In genomic region chr7:2404714-2405119, GRCh38 we compare ENCODE assay signal across 8 cellular contexts. TPM values are rescaled to one million over a fixed set of nuclear protein-coding genes. Genes with fewer than 3 reads are reported as not detected.
A peak's percentile ranks its signal among the peaks of the same experiment; 100 is the strongest.
DNase-seq lines count a peak whose midpoint lies in the region; ATAC-seq and TF ChIP-seq lines count a peak whose summit lies in the region.

No MANE protein-coding gene starts in this region.

- ATAC-seq in PC-3 (no peak), HG03565 (IDR thresholded peaks at IDR 0.05; ENCODE audit: unreplicated experiment) (no peak), GM18520 (IDR thresholded peaks at IDR 0.05; ENCODE audit: unreplicated experiment) (no peak)

- BruUV-seq in PC-3 (replicated peaks; lab: Mats Ljungman, UMichigan), result no TSS peak

- H3K4me3 ChIP-seq in DOHH2 (ENCODE audit: low read length), result peak overlapping the region; percentile 79
- peak overlapping the region; percentile 96 for H3K4me3 ChIP-seq in PC-3 (ENCODE audit: low read length)
- H3K4me3 ChIP-seq in epithelial cell of proximal tubule (ENCODE audit: low read depth, low read length), result peak overlapping the region; percentile 91
- peak overlapping the region; percentile 63 for H3K4me3 ChIP-seq in parathyroid adenoma (ENCODE audit: low read depth, low read length)

- H3K9me3 ChIP-seq in DOHH2 (ENCODE audit: control insufficient read depth, insufficient read depth, low read length), result no peaks in the 10 kb centered on the region
- no peaks in the 10 kb centered on the region for H3K9me3 ChIP-seq in PC-3 (ENCODE audit: low read length)
- no peaks in the 10 kb centered on the region for H3K9me3 ChIP-seq in parathyroid adenoma (ENCODE audit: control insufficient read depth, low read length)

- CTCF ChIA-PET in PC-3 (lab: Charles Lee), result no interaction called here

- POLR2A ChIA-PET in PC-3 (lab: Charles Lee; ENCODE audit: unreplicated experiment), result no interaction called here

- TF ChIP-seq CTCF in DOHH2 (IDR thresholded peaks at IDR 0.05; ENCODE audit: low read depth, low read length, poor library complexity, severe bottlenecking) (no peak), PC-3 (conservative IDR thresholded peaks at IDR 0.05; ENCODE audit: low read depth, low read length) (no peak), epithelial cell of proximal tubule (conservative IDR thresholded peaks at IDR 0.05; ENCODE audit: low read depth, low read length) (no peak), parathyroid adenoma (IDR thresholded peaks at IDR 0.05) (no peak), GM13977 (IDR thresholded peaks at IDR 0.05; ENCODE audit: extremely low read depth, insufficient read depth, missing control alignments) (no peak)

- H3K9ac ChIP-seq in PC-3 (ENCODE audit: low read length) (peak overlapping the region; percentile 85; the same call in 1 of the 2 replicates), parathyroid adenoma (no peak overlapping the region)

- in situ Hi-C loops in GM13977 (cut with MboI; ENCODE audit: low pct_unique_long_range_greater_than_20kb, low sequenced_read_pairs, unreplicated experiment), result no loop called here

- intact Hi-C loops in PC-3 (cut with micrococcal nuclease), result no loop called here

- H4K20me1 ChIP-seq in DOHH2 (ENCODE audit: control insufficient read depth, insufficient read depth, low read depth, low read length) (peaks cover 8% of the 10 kb centered on the region), PC-3 (ENCODE audit: low read length) (no peaks in the 10 kb centered on the region)

- H3K79me2 ChIP-seq in DOHH2 (ENCODE audit: control insufficient read depth, low read length) (no peaks in the 10 kb centered on the region), PC-3 (ENCODE audit: low read length) (peaks cover 21% of the 10 kb centered on the region), parathyroid adenoma (peaks cover 2% of the 10 kb centered on the region)

- H3K36me3 ChIP-seq in DOHH2 (ENCODE audit: control insufficient read depth, low read length), result no peaks in the 10 kb centered on the region
- no peaks in the 10 kb centered on the region for H3K36me3 ChIP-seq in PC-3 (ENCODE audit: low read depth, low read length)
- no peaks in the 10 kb centered on the region for H3K36me3 ChIP-seq in parathyroid adenoma (ENCODE audit: control insufficient read depth, insufficient read depth, low read length)

- no peak for DNase-seq in PC-3
- no peak for DNase-seq in epithelial cell of proximal tubule (ENCODE audit: low read depth)
- no peak for DNase-seq in stimulated activated CD4-positive, alpha-beta T cell treated with anti-CD3 and anti-CD28 coated beads, Interleukin-2, amount 100 ng/mL, for 24 hours
- DNase-seq in GM13977 (ENCODE audit: low spot score), result no peak

- H3K4me2 ChIP-seq in DOHH2 (ENCODE audit: low read length), result peak overlapping the region; percentile 91
- peak overlapping the region; percentile 96 for H3K4me2 ChIP-seq in PC-3 (ENCODE audit: low read length)
- H3K4me2 ChIP-seq in parathyroid adenoma (ENCODE audit: low read length), result peak overlapping the region; percentile 85

- H3K27ac ChIP-seq in DOHH2 (ENCODE audit: low read depth, low read length), result no peak overlapping the region
- H3K27ac ChIP-seq in PC-3 (ENCODE audit: low read length), result no peak overlapping the region
- H3K27ac ChIP-seq in parathyroid adenoma, result peak overlapping the region; percentile 24

- H3K4me1 ChIP-seq in DOHH2 (ENCODE audit: control insufficient read depth, low read length), result peaks cover 49% of the 10 kb centered on the region
- H3K4me1 ChIP-seq in PC-3 (ENCODE audit: insufficient read depth, low read length), result peaks cover 18% of the 10 kb centered on the region
- peaks cover 5% of the 10 kb centered on the region for H3K4me1 ChIP-seq in parathyroid adenoma

- H3K27me3 ChIP-seq in DOHH2 (ENCODE audit: control insufficient read depth, low read length) (peaks cover 33% of the 10 kb centered on the region), PC-3 (ENCODE audit: low read length) (no peaks in the 10 kb centered on the region), parathyroid adenoma (ENCODE audit: control insufficient read depth, insufficient read depth, low read length) (no peaks in the 10 kb centered on the region)

- H3F3A ChIP-seq in DOHH2 (ENCODE audit: control insufficient read depth, insufficient read depth) (peaks cover 19% of the 10 kb centered on the region), PC-3 (ENCODE audit: low read length, unreplicated experiment) (no peaks in the 10 kb centered on the region)

- H3K9me2 ChIP-seq in DOHH2 (replicated peaks; ENCODE audit: control insufficient read depth, low read length) (no peaks in the 10 kb centered on the region), PC-3 (replicated peaks; ENCODE audit: low read length) (no peaks in the 10 kb centered on the region)

- H2AFZ ChIP-seq in PC-3 (ENCODE audit: low read length) (peak overlapping the region; percentile 96), parathyroid adenoma (no peak overlapping the region)

RNA-seq across cellular contexts. Expression of gene CHST12, which starts 1.3 kb away (rescaled TPM):
- 12.2 and 12.9 TPM in 2 replicates for total RNA-seq in PC-3 (2014; rRNA removed)
- total RNA-seq in epithelial cell of proximal tubule, result 7.2 and 10.6 TPM in 2 replicates

RNA-seq across cellular contexts. Expression of gene EIF3B, which starts 50.1 kb away (rescaled TPM):
- 289 and 377 TPM in 2 replicates for total RNA-seq in PC-3 (2014; rRNA removed)
- total RNA-seq in epithelial cell of proximal tubule, result 161 and 244 TPM in 2 replicates
